In the genomic region with DNA sequence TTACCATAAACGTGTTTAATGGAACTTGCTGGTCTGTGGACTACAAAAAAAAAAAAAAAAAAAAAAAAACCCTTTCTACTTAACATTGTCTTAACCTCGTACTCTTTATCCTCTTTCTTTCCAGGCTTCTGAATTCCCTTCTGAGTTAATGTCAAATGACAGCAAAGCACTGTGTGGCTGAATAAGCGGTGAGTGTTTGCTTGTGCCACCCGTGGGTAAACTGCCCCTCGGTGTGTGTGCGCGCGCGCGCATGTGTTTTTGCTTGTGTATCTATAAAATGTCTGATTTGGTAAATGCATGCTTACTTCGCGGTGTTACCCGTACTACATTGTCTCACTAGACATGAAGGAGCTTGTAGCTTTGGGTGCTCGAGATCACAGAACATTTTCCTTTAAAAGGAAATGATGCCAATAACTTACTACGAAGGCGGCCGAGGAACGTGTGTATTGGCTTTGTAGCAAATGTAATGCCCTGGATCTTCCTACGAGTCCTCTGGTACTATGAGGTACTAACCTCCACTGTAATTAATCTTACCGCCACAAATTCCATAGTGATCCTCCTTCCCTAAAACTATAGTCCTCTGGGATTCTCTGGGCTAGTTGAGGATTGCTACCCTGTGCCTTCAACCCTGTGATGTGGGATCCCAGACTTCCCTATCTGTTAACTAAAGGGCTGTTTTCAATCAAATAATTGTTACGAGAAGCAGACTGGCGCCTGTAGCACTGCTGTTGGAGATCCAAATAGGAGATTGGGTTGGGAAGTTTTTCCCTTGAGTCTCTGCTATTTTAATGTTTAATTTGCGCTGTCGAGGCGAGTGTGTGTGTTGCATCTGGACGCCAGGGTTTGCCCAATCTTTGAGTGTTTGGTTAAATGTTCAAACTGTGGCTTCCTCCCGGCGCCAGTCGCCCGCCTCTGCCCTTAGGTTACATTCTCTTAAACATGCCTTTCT, we compare ENCODE assay signal across 8 cellular contexts. TPM values are rescaled to one million over a fixed set of nuclear protein-coding genes. Genes with fewer than 3 reads are reported as not detected.
DNase-seq lines count a peak whose midpoint lies in the region; ATAC-seq and TF ChIP-seq lines count a peak whose summit lies in the region.

No MANE protein-coding gene starts in this region.

- intact Hi-C loops in A673 (cut with micrococcal nuclease; ENCODE audit: unreplicated experiment): loop anchor here (5.0 to 10.0 kb wide), 6 partner anchors 368 to 1566 kb away; no protein-coding TSS in a partner anchor

- H3K9ac ChIP-seq in NT2/D1 (ENCODE audit: insufficient read length, low read depth): peak overlapping the region; percentile 97

- H3K27me3 ChIP-seq in A673 (replicated peaks; ENCODE audit: insufficient read depth, low read depth, low read length, poor library complexity) (no peaks in the 10 kb centered on the region), HAP-1 (ENCODE audit: low read depth) (no peaks in the 10 kb centered on the region), NT2/D1 (ENCODE audit: insufficient read depth, insufficient read length) (no peaks in the 10 kb centered on the region)

- TSS peak; percentile 71 for BruUV-seq in A673 (replicated peaks; lab: Mats Ljungman, UMichigan)

- H3K9me3 Mint-ChIP-seq in glutamatergic neuron (ENCODE audit: unreplicated experiment): peaks cover 12% of the 10 kb centered on the region
- H3K9me3 Mint-ChIP-seq in osteocyte (ENCODE audit: unreplicated experiment): no peaks in the 10 kb centered on the region

- H3K4me3 Mint-ChIP-seq in glutamatergic neuron (ENCODE audit: unreplicated experiment) (peak overlapping the region; percentile 98), osteocyte (ENCODE audit: unreplicated experiment) (peak overlapping the region; percentile 89)

- no peak for ATAC-seq in HG03175 (IDR thresholded peaks at IDR 0.05; ENCODE audit: unreplicated experiment)

- H3K27me3 Mint-ChIP-seq in glutamatergic neuron (ENCODE audit: unreplicated experiment) (peaks cover 7% of the 10 kb centered on the region), osteocyte (ENCODE audit: unreplicated experiment) (peaks cover 10% of the 10 kb centered on the region)

- H3K27ac ChIP-seq in A673 (ENCODE audit: low read depth, low read length, poor library complexity, severe bottlenecking): peak overlapping the region; percentile 79

- H3K4me1 Mint-ChIP-seq in glutamatergic neuron (ENCODE audit: low read depth, unreplicated experiment) (peaks cover 16% of the 10 kb centered on the region), osteocyte (ENCODE audit: unreplicated experiment) (peaks cover 50% of the 10 kb centered on the region)

- TF ChIP-seq CTCF in A673 (conservative IDR thresholded peaks at IDR 0.05; ENCODE audit: low read depth, low read length) (no peak), glutamatergic neuron (IDR thresholded peaks at IDR 0.05; ENCODE audit: partially characterized antibody, unreplicated experiment) (no peak), osteocyte (IDR thresholded peaks at IDR 0.05) (no peak)

- H3K4me1 ChIP-seq in A673 (ENCODE audit: insufficient read depth, low read length, poor library complexity, severe bottlenecking) (peaks cover 24% of the 10 kb centered on the region), HAP-1 (peaks cover 22% of the 10 kb centered on the region), NT2/D1 (ENCODE audit: insufficient read depth, insufficient read length) (peaks cover 4% of the 10 kb centered on the region)

- DNase-seq in A673 (ENCODE audit: low spot score) (peak; percentile 69), HAP-1 (ENCODE audit: low spot score in 2 of 2) (peak; percentile 37 to 52), NT2/D1 (ENCODE audit: low read depth, low spot score) (no peak), activated gamma-delta T cell treated with Interleukin-2 at 50 U/mL for 16 hours (peak; percentile 43), glutamatergic neuron (no peak), osteocyte (ENCODE audit: extremely low spot score, unreplicated experiment) (no peak)
- DNase-seq in effector CD8-positive, alpha-beta T cell (lab: John Stamatoyannopoulos, UW): no peak

- in situ Hi-C loops in HAP-1 (cut with MboI; ENCODE audit: low sequenced_read_pairs): loop anchor here (10.0 to 25.0 kb wide), 2 partner anchors 1471 to 1588 kb away; no protein-coding TSS in a partner anchor

- CTCF ChIA-PET in A673 (lab: Charles Lee): no interaction called here

- POLR2A ChIA-PET in A673 (lab: Charles Lee; ENCODE audit: low non-redundant PET): interaction anchor here (0.6 to 0.7 kb wide), 4 partner anchors 267 to 937 kb away, joined by 3 to 6 read pairs (median 3); no protein-coding TSS in a partner anchor

- H3K9me3 ChIP-seq in A673 (ENCODE audit: low read depth, low read length, poor library complexity, severe bottlenecking) (no peaks in the 10 kb centered on the region), HAP-1 (no peaks in the 10 kb centered on the region), NT2/D1 (ENCODE audit: insufficient read depth, low read length) (peaks cover 14% of the 10 kb centered on the region; the same call in 1 of the 2 replicates)

- peak overlapping the region; percentile 85 for H3K27ac Mint-ChIP-seq in glutamatergic neuron (ENCODE audit: unreplicated experiment)
- H3K27ac Mint-ChIP-seq in osteocyte (ENCODE audit: unreplicated experiment): no peak overlapping the region

- H3K4me3 ChIP-seq in A673 (ENCODE audit: low read depth, low read length, poor library complexity, severe bottlenecking) (peak overlapping the region; percentile 87), HAP-1 (peak overlapping the region; percentile 69), NT2/D1 (ENCODE audit: insufficient read length, low read depth) (peak overlapping the region; percentile 95)

- H3K36me3 ChIP-seq in A673 (ENCODE audit: insufficient read depth, low read length, poor library complexity, severe bottlenecking) (peaks cover 16% of the 10 kb centered on the region), HAP-1 (replicated peaks) (no peaks in the 10 kb centered on the region), NT2/D1 (ENCODE audit: insufficient read depth, insufficient read length, low read length) (peaks cover 18% of the 10 kb centered on the region)

- no peaks in the 10 kb centered on the region for H3K36me3 Mint-ChIP-seq in glutamatergic neuron (ENCODE audit: unreplicated experiment)
- H3K36me3 Mint-ChIP-seq in osteocyte (ENCODE audit: unreplicated experiment): no peaks in the 10 kb centered on the region

RNA-seq across cellular contexts. Expression of gene ID2, which starts 1.1 kb away (rescaled TPM):
- total RNA-seq in A673 (2021) (235 and 249 TPM in 2 replicates), glutamatergic neuron (ENCODE audit: unreplicated experiment) (13.2 TPM), osteocyte (9.3 and 11.9 TPM in 2 replicates)

Comparison
In these comparisons a context has a peak if more than half of its experiments do, and no peak if none do; other contexts are left out.
1. DNase-seq: peak in A673 (single experiment), HAP-1 (2 of 2) and activated gamma-delta T cell treated with Interleukin-2 at 50 U/mL for 16 hours (single experiment); none in NT2/D1 (single experiment), glutamatergic neuron (single experiment), osteocyte (single experiment) and effector CD8-positive, alpha-beta T cell (single experiment).
2. RNA of gene ID2, which starts 1.1 kb away (total RNA-seq): 235 to 249 TPM in A673; 13.2 TPM in glutamatergic neuron (single experiment) and 9.3 to 11.9 TPM in osteocyte; every median in the first group is over 10 times any median in the second.
3. Peak in every context shown above with its lines, with median percentiles within 50 percentile points of each other: H3K4me3 ChIP-seq.